ENCODE assay signal across 22 cellular contexts in genomic region chr2:234195516-234195915, GRCh38.
"Had no signal": no experiment of that assay in that cellular context is flagged by ENCODE, and none has a peak within 500 bp of the region (broad histone marks: within the 10 kb centered on the region; RNA-seq: fewer than 3 reads in every experiment).

No MANE protein-coding gene starts in this region.

- H3K27me3 ChIP-seq: gastrocnemius medialis, right atrium auricular region, thyroid gland had no signal

- DNase-seq: dorsolateral prefrontal cortex; effector CD4-positive, alpha-beta T cell; foreskin fibroblast; gastrocnemius medialis; left ventricle myocardium superior; lower lobe of right lung; naive thymus-derived CD8-positive, alpha-beta T cell; nephron progenitor cell; nucleus accumbens; stimulated activated CD4-positive, alpha-beta T cell treated with anti-CD3 and anti-CD28 coated beads, Interleukin-12 subunit alpha, Interleukin-12 subunit beta, amount 100 ng/mL, for 4 hours; stimulated activated CD4-positive, alpha-beta T cell treated with anti-CD3 and anti-CD28 coated beads, Interleukin-2, amount 100 ng/mL, for 24 hours; stimulated activated CD4-positive, alpha-beta T cell treated with anti-CD3 and anti-CD28 coated beads, Interleukin-4, amount 100 ng/mL, for 24 hours; stimulated activated naive CD4-positive, alpha-beta T cell treated with Interleukin-2 at 50 U/mL for 16 hours; stomach; thyroid gland had no signal

- H3K4me3 ChIP-seq: dorsolateral prefrontal cortex, gastrocnemius medialis, lower lobe of right lung, prostate gland, right atrium auricular region, smooth muscle cell, stomach, thyroid gland had no signal

- H3K36me3 ChIP-seq: gastrocnemius medialis, lower lobe of right lung, prostate gland, right atrium auricular region, stomach, thyroid gland had no signal

- H3K4me1 ChIP-seq: gastrocnemius medialis, lower lobe of right lung, prostate gland, right atrium auricular region, stomach, thyroid gland had no signal

- ATAC-seq: esophagus mucosa; gastrocnemius medialis; left ventricle myocardium superior; lower lobe of right lung; naive thymus-derived CD8-positive, alpha-beta T cell; sciatic nerve; stimulated activated effector memory CD8-positive, alpha-beta T cell treated with anti-CD3 and anti-CD28 coated beads, Interleukin-12 subunit alpha, Interleukin-12 subunit beta, amount 100 ng/mL, for 72 hours had no signal

- H3K27ac ChIP-seq: dorsolateral prefrontal cortex, epithelial cell of prostate, gastrocnemius medialis, lower lobe of right lung, prostate gland, right atrium auricular region, stomach, thyroid gland had no signal

- H3K9me3 ChIP-seq: gastrocnemius medialis, lower lobe of right lung, prostate gland, right atrium auricular region, stomach, thyroid gland had no signal
